Comparison of ENCODE assay signal across 8 cellular contexts in genomic region chr14:105060751-105061427, GRCh38. TPM values are rescaled to one million over a fixed set of nuclear protein-coding genes. Genes with fewer than 3 reads are reported as not detected.
DNase-seq lines count a peak whose midpoint lies in the region; ATAC-seq and TF ChIP-seq lines count a peak whose summit lies in the region.

No MANE protein-coding gene starts in this region.

- TF ChIP-seq CTCF in thyroid gland (IDR thresholded peaks at IDR 0.05) = peak in 1 of 6 experiments; percentile 4

- H3K36me3 Mint-ChIP-seq in activated CD4-positive, alpha-beta T cell treated with anti-CD3 and anti-CD28 coated beads for 36 hours (ENCODE audit: low read depth) = peaks cover 34% of the 10 kb centered on the region

- 42 to 50% methylated on average over 10 to 18 of the region's 30 CpGs for WGBS in thyroid gland, 2 donors

- H3K9me3 ChIP-seq in thyroid gland = no peaks in the 10 kb centered on the region

- H3K27ac ChIP-seq in thyroid gland = peak overlapping the region; percentile 19 to 87 (median 86)

- H3K9me3 Mint-ChIP-seq in activated CD4-positive, alpha-beta T cell treated with anti-CD3 and anti-CD28 coated beads for 36 hours (ENCODE audit: low read depth) = no peaks in the 10 kb centered on the region

- POLR2A ChIA-PET in activated CD4-positive, alpha-beta T cell treated with anti-CD3 and anti-CD28 coated beads for 36 hours (lab: Charles Lee) = interaction anchor here (1.3 kb wide), 1 partner anchor 40 kb away, joined by 6 read pairs; the partner anchor contains the start of gene CDCA4

- peaks cover 56% of the 10 kb centered on the region for H3K4me1 Mint-ChIP-seq in activated CD4-positive, alpha-beta T cell treated with anti-CD3 and anti-CD28 coated beads for 36 hours

- intact Hi-C loops in activated CD4-positive, alpha-beta T cell treated with anti-CD3 and anti-CD28 coated beads for 36 hours (cut with DNase I, micrococcal nuclease) = loop anchor here (1.0 to 10.0 kb wide), 4 partner anchors 9 to 424 kb away; partner anchors contain the start of genes CDCA4 (in 1 of the 2) and CRIP1 (in 1 of the 2)
- intact Hi-C loops in thyroid gland (cut with DNase I) = no loop called here

- H3K27me3 ChIP-seq in thyroid gland = no peaks in the 10 kb centered on the region

- TF ChIP-seq POLR2A in thyroid gland (IDR thresholded peaks at IDR 0.05) = no peak

- DNase-seq in activated CD4-positive, alpha-beta T cell treated with anti-CD3 and anti-CD28 coated beads for 36 hours = peak; percentile 66
- no peak for DNase-seq in activated CD4-positive, alpha-beta T cell treated with anti-CD3 and anti-CD28 coated beads, Interleukin-2, amount 50 U/mL, for 4 hours
- DNase-seq in activated gamma-delta T cell treated with Interleukin-2 at 50 U/mL for 16 hours = peak; percentile 47
- DNase-seq in left lobe of liver (ENCODE audit: low spot score) = peak; percentile 46
- DNase-seq in thyroid gland = peak; percentile 76 to 83
- no peak for DNase-seq in SHP77 treated with DMSO at 0.1 percent for 48 hours (lab: John Stamatoyannopoulos, UW)
- DNase-seq in effector CD4-positive, alpha-beta T cell = no peak

- no peak overlapping the region for H3K4me3 ChIP-seq in thyroid gland (replicated peaks in 1 of 3)

- peaks cover 42 to 59% of the 10 kb centered on the region in 2 donors for H3K4me1 ChIP-seq in thyroid gland

- H3K27ac Mint-ChIP-seq in activated CD4-positive, alpha-beta T cell treated with anti-CD3 and anti-CD28 coated beads for 36 hours = peak overlapping the region; percentile 88

- H3K27me3 Mint-ChIP-seq in activated CD4-positive, alpha-beta T cell treated with anti-CD3 and anti-CD28 coated beads for 36 hours = no peaks in the 10 kb centered on the region

- peak overlapping the region; percentile 92 for H3K4me3 Mint-ChIP-seq in activated CD4-positive, alpha-beta T cell treated with anti-CD3 and anti-CD28 coated beads for 36 hours

- H3K36me3 ChIP-seq in thyroid gland = no peaks in the 10 kb centered on the region

- no peak for ATAC-seq in activated CD4-positive, alpha-beta T cell treated with anti-CD3 and anti-CD28 coated beads for 36 hours
- ATAC-seq in left lobe of liver (peak; percentile 31), HG02623 (IDR thresholded peaks at IDR 0.05; ENCODE audit: unreplicated experiment) (no peak)

- CTCF ChIA-PET in activated CD4-positive, alpha-beta T cell treated with anti-CD3 and anti-CD28 coated beads for 36 hours (lab: Charles Lee) = interaction anchor here (0.9 to 4.4 kb wide), 7 partner anchors 10 to 86 kb away, joined by 3 to 22 read pairs (median 6); no protein-coding TSS in a partner anchor

RNA-seq across cellular contexts. Expression of gene GPR132, which starts 4.3 kb away (rescaled TPM):
- 10 to 100 TPM; 27.7 to 35.4 TPM for total RNA-seq in activated CD4-positive, alpha-beta T cell treated with anti-CD3 and anti-CD28 coated beads for 36 hours
- total RNA-seq in left lobe of liver (0.40 TPM), thyroid gland (1 to 10 TPM; 1.0 to 4.6 (median 2.1) TPM)

RNA-seq across cellular contexts. Expression of gene CDCA4, which starts 40.0 kb away (rescaled TPM):
- 10 to 100 TPM; 52.0 to 62.7 TPM for total RNA-seq in activated CD4-positive, alpha-beta T cell treated with anti-CD3 and anti-CD28 coated beads for 36 hours
- total RNA-seq in left lobe of liver = 1.4 TPM
- total RNA-seq in thyroid gland = 1 to 10 TPM; 5.8 to 8.1 (median 7.3) TPM

Comparison
In these comparisons a context has a peak if more than half of its experiments do, and no peak if none do; other contexts are left out.
1. DNase-seq: peak in activated CD4-positive, alpha-beta T cell treated with anti-CD3 and anti-CD28 coated beads for 36 hours (single experiment), activated gamma-delta T cell treated with Interleukin-2 at 50 U/mL for 16 hours (single experiment), left lobe of liver (single experiment) and thyroid gland (2 of 2); none in activated CD4-positive, alpha-beta T cell treated with anti-CD3 and anti-CD28 coated beads, Interleukin-2, amount 50 U/mL, for 4 hours (0 of 2), SHP77 treated with DMSO at 0.1 percent for 48 hours (single experiment) and effector CD4-positive, alpha-beta T cell (single experiment).
2. RNA of gene GPR132, which starts 4.3 kb away (total RNA-seq): 27.7 to 35.4 TPM in activated CD4-positive, alpha-beta T cell treated with anti-CD3 and anti-CD28 coated beads for 36 hours; 1.0 to 4.6 TPM in thyroid gland and 0.40 TPM in left lobe of liver (single experiment); every median in the first group is over 4 times any median in the second.
3. RNA of gene CDCA4, which starts 40.0 kb away (total RNA-seq): 52.0 to 62.7 TPM in activated CD4-positive, alpha-beta T cell treated with anti-CD3 and anti-CD28 coated beads for 36 hours; 5.8 to 8.1 TPM in thyroid gland and 1.4 TPM in left lobe of liver (single experiment); every median in the first group is over 4 times any median in the second.